26 cellular contexts compared by ENCODE assay signal in the genomic region with DNA sequence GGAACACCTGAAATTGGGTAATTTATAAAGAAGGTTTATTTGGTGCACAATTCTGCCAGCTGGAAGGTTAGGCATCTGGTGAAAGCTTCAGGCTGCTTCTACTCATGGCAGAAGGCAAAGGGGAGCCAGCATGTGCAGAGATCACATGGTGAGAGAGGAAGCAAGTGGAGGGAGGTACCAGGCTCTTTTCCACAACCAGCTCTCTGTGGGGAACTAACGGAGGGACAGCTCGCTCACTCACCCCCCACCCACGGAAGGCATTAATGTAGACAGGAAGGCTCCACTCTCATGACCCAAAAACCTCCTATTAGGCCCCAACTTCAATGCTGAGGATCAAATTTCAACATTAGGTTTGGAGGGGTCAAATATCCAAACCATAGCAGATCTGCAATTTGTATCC.
A peak's percentile ranks its signal among the peaks of the same experiment; 100 is the strongest.
DNase-seq lines count a peak whose midpoint lies in the region; ATAC-seq and TF ChIP-seq lines count a peak whose summit lies in the region.
"Had no signal": no experiment of that assay in that cellular context is flagged by ENCODE, and none has a peak within 500 bp of the region (broad histone marks: within the 10 kb centered on the region; RNA-seq: fewer than 3 reads in every experiment).

No MANE protein-coding gene starts in this region.

- peaks cover 89% of the 10 kb centered on the region for H3K79me2 ChIP-seq in Loucy (ENCODE audit: insufficient read depth, low read length)
- H3K79me2 ChIP-seq in neural progenitor cell (ENCODE audit: low read depth) = peaks cover 95% of the 10 kb centered on the region

- peak overlapping the region; percentile 45 for H3K4me2 ChIP-seq in Loucy (ENCODE audit: low read depth, low read length, poor library complexity, severe bottlenecking)
- peak overlapping the region; percentile 13 for H3K4me2 ChIP-seq in neural progenitor cell

- H3K27ac ChIP-seq in neural progenitor cell = peak overlapping the region; percentile 52
- H3K27ac ChIP-seq: SJSA1, thyroid gland had no signal

- H3K4me1 Mint-ChIP-seq in brain = peaks cover 20% of the 10 kb centered on the region
- peaks cover 23% of the 10 kb centered on the region for H3K4me1 Mint-ChIP-seq in neural progenitor cell

- H3K9ac ChIP-seq in Loucy (ENCODE audit: low read depth, low read length, poor library complexity, severe bottlenecking) (peak overlapping the region; percentile 19), neural progenitor cell (no peak overlapping the region)

- H2AFZ ChIP-seq in Loucy (ENCODE audit: low read length) = no peak overlapping the region
- H2AFZ ChIP-seq in neural progenitor cell (replicated peaks) = no peak overlapping the region

- no peaks in the 10 kb centered on the region for H3K36me3 ChIP-seq in Loucy (ENCODE audit: insufficient read depth, low read length)
- no peaks in the 10 kb centered on the region for H3K36me3 ChIP-seq in neural progenitor cell
- H3K36me3 ChIP-seq: SJSA1, thyroid gland had no signal

- H3K27ac Mint-ChIP-seq in brain = peak overlapping the region in 3 of 5 experiments; percentile 54 to 68 (median 65)
- H3K27ac Mint-ChIP-seq in neural progenitor cell = peak overlapping the region; percentile 62
- H3K27ac Mint-ChIP-seq: activated T-cell treated with anti-CD3 and anti-CD28 coated beads, Interleukin-2, amount 50 U/mL, for 72 hours; effector memory CD8-positive, alpha-beta T cell had no signal

- H3K4me1 ChIP-seq in Loucy (ENCODE audit: insufficient read depth, low read length, poor library complexity, severe bottlenecking) = peaks cover 76% of the 10 kb centered on the region
- H3K4me1 ChIP-seq in neural progenitor cell = peaks cover 9% of the 10 kb centered on the region
- H3K4me1 ChIP-seq: SJSA1 had no signal

- H3K4me3 Mint-ChIP-seq in brain (peak overlapping the region in 3 of 5 experiments; percentile 7 to 34 (median 10)), neural progenitor cell (peak overlapping the region; percentile 38)
- H3K4me3 Mint-ChIP-seq: activated T-cell treated with anti-CD3 and anti-CD28 coated beads, Interleukin-2, amount 50 U/mL, for 72 hours; effector memory CD8-positive, alpha-beta T cell; naive thymus-derived CD4-positive, alpha-beta T cell had no signal

- H3K27me3 ChIP-seq in Loucy (ENCODE audit: insufficient read depth, low read length, poor library complexity, severe bottlenecking) (no peaks in the 10 kb centered on the region), neural progenitor cell (no peaks in the 10 kb centered on the region)
- H3K27me3 ChIP-seq: SJSA1, thyroid gland had no signal

- DNase-seq in DMS 273 (lab: John Stamatoyannopoulos, UW; ENCODE audit: unreplicated experiment) (peak; percentile 81), neural progenitor cell (ENCODE audit: low spot score) (no peak)
- DNase-seq in activated CD4-positive, alpha-beta T cell treated with anti-CD3 and anti-CD28 coated beads for 1 hour = no peak
- DNase-seq: activated CD4-positive, alpha-beta T cell treated with anti-CD3 and anti-CD28 coated beads, Interleukin-2, amount 50 U/mL, for 4 hours; activated CD4-positive, CD25-positive, alpha-beta regulatory T cell; activated T-cell treated with anti-CD3 and anti-CD28 coated beads, Interleukin-2, amount 50 U/mL, for 72 hours; C1 segment of cervical spinal cord; central memory CD4-positive, alpha-beta T cell; cortex of kidney; DMS79 treated with DMSO at 0.1 percent for 48 hours; effector memory CD8-positive, alpha-beta T cell; GDM1; GOT3; islet precursor cell; Karpas-422; naive thymus-derived CD4-positive, alpha-beta T cell; NCI-H146; stimulated activated CD4-positive, alpha-beta T cell treated with anti-CD3 and anti-CD28 coated beads, Interleukin-4, amount 100 ng/mL, for 24 hours; T-helper 1 cell; thyroid gland had no signal

- H3K9me3 Mint-ChIP-seq in brain (peaks cover 0 to 7% (median 2%) of the 10 kb centered on the region in 5 experiments), neural progenitor cell (no peaks in the 10 kb centered on the region)
- H3K9me3 Mint-ChIP-seq: effector memory CD8-positive, alpha-beta T cell had no signal

- no peaks in the 10 kb centered on the region for H3K9me2 ChIP-seq in Loucy (replicated peaks; ENCODE audit: low read depth, low read length)

- peaks cover 22% of the 10 kb centered on the region; the same call in 1 of the 2 replicates for H3F3A ChIP-seq in Loucy (ENCODE audit: low read depth)
- H3F3A ChIP-seq in neural progenitor cell (ENCODE audit: low read depth) = peaks cover 3% of the 10 kb centered on the region

- H3K9me3 ChIP-seq in Loucy (ENCODE audit: insufficient read depth, low read depth, low read length) (no peaks in the 10 kb centered on the region), neural progenitor cell (ENCODE audit: low read depth) (no peaks in the 10 kb centered on the region)
- H3K9me3 ChIP-seq: SJSA1, thyroid gland had no signal

- TF ChIP-seq CTCF in Loucy (conservative IDR thresholded peaks at IDR 0.05; ENCODE audit: low read length) (no peak), brain (conservative IDR thresholded peaks at IDR 0.05) (no peak), neural progenitor cell (IDR thresholded peaks at IDR 0.05) (no peak)

- H4K20me1 ChIP-seq in Loucy (ENCODE audit: insufficient read depth, low read length, poor library complexity, severe bottlenecking) (no peaks in the 10 kb centered on the region), neural progenitor cell (ENCODE audit: low read depth) (peaks cover 41% of the 10 kb centered on the region)

- no peak for ATAC-seq in GM21447 (IDR thresholded peaks at IDR 0.05; ENCODE audit: unreplicated experiment)
- ATAC-seq in GM18907 (IDR thresholded peaks at IDR 0.05; ENCODE audit: unreplicated experiment) = no peak
- ATAC-seq: activated T-cell treated with anti-CD3 and anti-CD28 coated beads, Interleukin-2, amount 50 U/mL, for 72 hours; effector memory CD8-positive, alpha-beta T cell; esophagus mucosa; naive thymus-derived CD4-positive, alpha-beta T cell had no signal

- H3K27me3 Mint-ChIP-seq in brain (no peaks in the 10 kb centered on the region), neural progenitor cell (ENCODE audit: insufficient read depth, low read depth) (no peaks in the 10 kb centered on the region)

- H3K36me3 Mint-ChIP-seq in brain (peaks cover 63% of the 10 kb centered on the region), neural progenitor cell (peaks cover 44% of the 10 kb centered on the region)

- H3K4me3 ChIP-seq in Loucy (ENCODE audit: low read length, poor library complexity, severe bottlenecking) (no peak overlapping the region), neural progenitor cell (no peak overlapping the region)
- H3K4me3 ChIP-seq: SJSA1, thyroid gland had no signal
